Comparison of ENCODE assay signal across 34 cellular contexts in the genomic region with DNA sequence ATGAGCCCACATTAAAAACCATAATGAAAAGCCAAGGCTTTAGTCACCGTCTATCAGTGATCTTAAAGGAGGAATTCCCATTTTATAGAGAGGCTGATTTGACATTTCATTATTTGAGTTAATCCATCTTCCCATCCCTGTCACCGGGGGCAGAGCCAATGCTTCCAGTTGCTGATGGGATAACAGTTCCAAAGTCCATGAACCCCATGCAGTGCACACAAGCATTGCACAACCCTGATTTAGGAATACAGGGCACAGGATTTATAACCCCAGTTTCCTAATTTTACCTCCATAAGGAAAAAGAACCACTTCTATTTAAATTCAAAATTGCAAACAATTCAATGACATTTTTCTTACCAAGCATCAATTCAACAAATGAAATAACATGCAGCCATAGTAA. TPM values are rescaled to one million over a fixed set of nuclear protein-coding genes. Genes with fewer than 3 reads are reported as not detected.
"Had no signal": no experiment of that assay in that cellular context is flagged by ENCODE, and none has a peak within 500 bp of the region (broad histone marks: within the 10 kb centered on the region; RNA-seq: fewer than 3 reads in every experiment).

No MANE protein-coding gene starts in this region.

- DNase-seq: activated B cell treated with CpG ODN at 0.5 μM for 24 hours; activated CD4-positive, alpha-beta memory T cell treated with anti-CD3 and anti-CD28 coated beads for 36 hours; activated CD4-positive, alpha-beta T cell treated with anti-CD3 and anti-CD28 coated beads for 4 hours; activated CD4-positive, alpha-beta T cell treated with anti-CD3 and anti-CD28 coated beads, Interleukin-2, amount 10 ng/mL, durations not matched to agents 24 days and 14 days; activated CD4-positive, alpha-beta T cell treated with anti-CD3 and anti-CD28 coated beads, Interleukin-2, amount 50 U/mL, for 1 hour; activated CD4-positive, alpha-beta T cell treated with anti-CD3 and anti-CD28 coated beads, Interleukin-2, amount 50 U/mL, for 4 hours; activated CD4-positive, CD25-positive, alpha-beta regulatory T cell treated with anti-CD3 and anti-CD28 coated beads, Interleukin-2, amount 50 U/mL, for 72 hours; activated CD8-positive, alpha-beta memory T cell treated with anti-CD3 and anti-CD28 coated beads, Interleukin-2, amount 50 U/mL, for 4 hours; activated CD8-positive, alpha-beta T cell treated with anti-CD3 and anti-CD28 coated beads for 36 hours; activated effector memory CD4-positive, alpha-beta T cell treated with anti-CD3 and anti-CD28 coated beads, Interleukin-2, amount 50 U/mL, for 16 hours; activated gamma-delta T cell treated with Interleukin-2 at 50 U/mL for 16 hours; activated naive CD4-positive, alpha-beta T cell; activated naive CD4-positive, alpha-beta T cell treated with anti-CD3 and anti-CD28 coated beads for 36 hours; activated naive CD4-positive, alpha-beta T cell treated with anti-CD3 and anti-CD28 coated beads, Interleukin-2, amount 50 U/mL, for 16 hours; activated naive CD8-positive, alpha-beta T cell treated with anti-CD3 and anti-CD28 coated beads for 36 hours; activated T-cell treated with anti-CD3 and anti-CD28 coated beads for 4 hours; activated T-cell treated with anti-CD3 and anti-CD28 coated beads, Interleukin-2, amount 50 U/mL, for 1 hour; activated T-cell treated with anti-CD3 and anti-CD28 coated beads, Interleukin-2, amount 50 U/mL, for 4 hours; activated T-cell treated with anti-CD3 and anti-CD28 coated beads, Interleukin-2, amount 50 U/mL, for 72 hours; adrenal gland; amniotic stem cell; aorta; body of pancreas; brain microvascular endothelial cell; central memory CD4-positive, alpha-beta T cell; T-helper 2 cell; T-helper 9 cell had no signal

- H3K27ac ChIP-seq: adrenal gland, body of pancreas, brain microvascular endothelial cell, breast epithelium, VCaP had no signal

- H3K36me3 ChIP-seq: adrenal gland, brain microvascular endothelial cell, breast epithelium had no signal

- H3K9me3 ChIP-seq: adrenal gland, body of pancreas, breast epithelium had no signal

- H3K27me3 ChIP-seq: body of pancreas, brain microvascular endothelial cell had no signal

- FAIRE-seq: TTC549 had no signal

- H3K4me3 ChIP-seq: adrenal gland, body of pancreas, breast epithelium had no signal

- ATAC-seq: activated CD8-positive, alpha-beta T cell treated with anti-CD3 and anti-CD28 coated beads for 36 hours; activated naive CD4-positive, alpha-beta T cell treated with anti-CD3 and anti-CD28 coated beads, Interleukin-2, amount 50 U/mL, for 72 hours; activated T-cell treated with anti-CD3 and anti-CD28 coated beads, Interleukin-2, amount 50 U/mL, for 4 hours; activated T-cell treated with anti-CD3 and anti-CD28 coated beads, Interleukin-2, amount 50 U/mL, for 72 hours; activated T-helper 17 cell treated with anti-CD3 and anti-CD28 coated beads, Interleukin-2, amount 50 U/mL, for 72 hours; body of pancreas had no signal

- H3K4me1 ChIP-seq: body of pancreas, breast epithelium had no signal

RNA-seq across cellular contexts. Expression of gene MAOB, which starts 36.5 kb away (rescaled TPM):
- total RNA-seq: activated B cell treated with CpG ODN at 0.5 μM for 24 hours; activated CD4-positive, alpha-beta T cell treated with anti-CD3 and anti-CD28 coated beads, Interleukin-2, amount 10 ng/mL, durations not matched to agents 24 days and 14 days; activated CD8-positive, alpha-beta memory T cell treated with anti-CD3 and anti-CD28 coated beads for 36 hours; activated CD8-positive, alpha-beta T cell treated with anti-CD3 and anti-CD28 coated beads for 36 hours; activated naive CD4-positive, alpha-beta T cell treated with anti-CD3 and anti-CD28 coated beads for 36 hours; activated naive CD4-positive, alpha-beta T cell treated with anti-CD3 and anti-CD28 coated beads, Interleukin-2, amount 50 U/mL, for 72 hours; activated naive CD8-positive, alpha-beta T cell treated with anti-CD3 and anti-CD28 coated beads for 36 hours; activated T-helper 1 cell treated with anti-CD3 and anti-CD28 coated beads, Interleukin-12 subunit alpha, Interleukin-12 subunit beta, Interleukin-2, Interleukin-4 antibody, amounts not matched to agents 30 ng/mL and 10 ng/mL and 1 ng/mL, durations not matched to agents 14 hours and 24 hours and 36 hours; activated T-helper 17 cell treated with anti-CD3 and anti-CD28 coated beads, Interleukin-2, amount 50 U/mL, for 72 hours had no signal
